In genomic region chr10:119206603-119207366, GRCh38 we compare ENCODE assay signal across 8 cellular contexts. TPM values are rescaled to one million over a fixed set of nuclear protein-coding genes. Genes with fewer than 3 reads are reported as not detected.
DNase-seq lines count a peak whose midpoint lies in the region; ATAC-seq and TF ChIP-seq lines count a peak whose summit lies in the region.

No MANE protein-coding gene starts in this region.

- H3K9me3 ChIP-seq in mononuclear cell (ENCODE audit: low read depth, low read length), result no peaks in the 10 kb centered on the region

- peak; percentile 75 for DNase-seq in AG08395 (ENCODE audit: low spot score)
- DNase-seq in NCI-H774 (lab: John Stamatoyannopoulos, UW), result peak; percentile 3
- peak; percentile 64 for DNase-seq in activated T-cell treated with anti-CD3 and anti-CD28 coated beads for 24 hours (ENCODE audit: low read depth)
- DNase-seq in epithelial cell of esophagus (ENCODE audit: low read depth), result peak; percentile 49
- DNase-seq in stimulated activated CD8-positive, alpha-beta memory T cell treated with anti-CD3 and anti-CD28 coated beads, Interleukin-2, amount 100 ng/mL, for 48 hours (ENCODE audit: low read depth in 2 of 2), result peak; percentile 57 to 70

- peak overlapping the region; percentile 61 for H3K4me3 ChIP-seq in epithelial cell of esophagus (ENCODE audit: low read length)
- H3K4me3 ChIP-seq in mononuclear cell (ENCODE audit: low read length), result peak overlapping the region; percentile 73

- no peaks in the 10 kb centered on the region for H3K27me3 ChIP-seq in mononuclear cell (ENCODE audit: insufficient read depth, low read length)

- H3K4me1 ChIP-seq in mononuclear cell (ENCODE audit: insufficient read depth, low read length), result peaks cover 39% of the 10 kb centered on the region

- peak; percentile 67 for ATAC-seq in GM18511 (IDR thresholded peaks at IDR 0.05; ENCODE audit: unreplicated experiment)
- peak; percentile 44 for ATAC-seq in HG02981 (IDR thresholded peaks at IDR 0.05; ENCODE audit: unreplicated experiment)

- peak; percentile 27 for TF ChIP-seq CTCF in epithelial cell of esophagus (IDR thresholded peaks at IDR 0.05; ENCODE audit: insufficient read depth, low read depth, low read length, missing control alignments)

RNA-seq across cellular contexts. Expression of gene GRK5, which starts 0.6 kb away (rescaled TPM):
- total RNA-seq in mononuclear cell, result 10.6 TPM

RNA-seq across cellular contexts. Expression of gene PRDX3, which starts 28.2 kb away (rescaled TPM):
- 28.8 TPM for total RNA-seq in mononuclear cell

RNA-seq across cellular contexts. Expression of gene SFXN4, which starts 41.3 kb away (rescaled TPM):
- total RNA-seq in mononuclear cell, result 7.5 TPM

Comparison
In these comparisons a context has a peak if more than half of its experiments do, and no peak if none do; other contexts are left out.
1. Peak in every context shown above with its lines: DNase-seq, ATAC-seq and H3K4me3 ChIP-seq.
2. DNase-seq: peak in every context shown above with its lines; median percentile 75 in AG08395; 64 in activated T-cell treated with anti-CD3 and anti-CD28 coated beads for 24 hours; 64 in stimulated activated CD8-positive, alpha-beta memory T cell treated with anti-CD3 and anti-CD28 coated beads, Interleukin-2, amount 100 ng/mL, for 48 hours; 49 in epithelial cell of esophagus; 3 in NCI-H774.